In genomic region chr10:30804478-30805055, GRCh38 we compare ENCODE assay signal across 13 cellular contexts.
DNase-seq lines count a peak whose midpoint lies in the region; ATAC-seq and TF ChIP-seq lines count a peak whose summit lies in the region.
"Had no signal": no experiment of that assay in that cellular context is flagged by ENCODE, and none has a peak within 500 bp of the region (broad histone marks: within the 10 kb centered on the region; RNA-seq: fewer than 3 reads in every experiment).

No MANE protein-coding gene starts in this region.

- no peaks in the 10 kb centered on the region for H3K27me3 Mint-ChIP-seq in activated CD4-positive, alpha-beta memory T cell treated with anti-CD3 and anti-CD28 coated beads for 36 hours

- no peaks in the 10 kb centered on the region for H3K9me3 Mint-ChIP-seq in activated CD4-positive, alpha-beta memory T cell treated with anti-CD3 and anti-CD28 coated beads for 36 hours
- H3K9me3 Mint-ChIP-seq: naive B cell had no signal

- H3K27ac Mint-ChIP-seq in activated CD4-positive, alpha-beta memory T cell treated with anti-CD3 and anti-CD28 coated beads for 36 hours = no peak overlapping the region

- CTCF ChIA-PET in activated CD4-positive, alpha-beta memory T cell treated with anti-CD3 and anti-CD28 coated beads for 36 hours (lab: Charles Lee) = no interaction called here

- TF ChIP-seq CTCF in fibroblast of lung (conservative IDR thresholded peaks at IDR 0.05 in 1 of 2, IDR thresholded peaks at IDR 0.05 in 1 of 2; ENCODE audit: low read depth in 1 of 2, low read length in 2 of 2) (no peak), tibial artery (IDR thresholded peaks at IDR 0.05) (no peak)

- H3K36me3 ChIP-seq in MG63 (no peaks in the 10 kb centered on the region), fibroblast of lung (ENCODE audit: control insufficient read depth, insufficient read depth, low read length) (no peaks in the 10 kb centered on the region), tibial artery (no peaks in the 10 kb centered on the region)

- H3K27me3 ChIP-seq in MG63 (no peaks in the 10 kb centered on the region), fibroblast of lung (ENCODE audit: control insufficient read depth, insufficient read depth, low read length) (no peaks in the 10 kb centered on the region), tibial artery (no peaks in the 10 kb centered on the region)

- intact Hi-C loops in tibial artery (cut with DNase I; ENCODE audit: low total_unique reads) = no loop called here
- intact Hi-C loops in activated CD4-positive, alpha-beta memory T cell treated with anti-CD3 and anti-CD28 coated beads for 36 hours (cut with micrococcal nuclease) = no loop called here

- H4K20me1 ChIP-seq in fibroblast of lung (ENCODE audit: control insufficient read depth, extremely low read depth, insufficient read depth, low read length) = no peaks in the 10 kb centered on the region

- DNase-seq in MG63 = peak; percentile 29
- peak; percentile 52 to 73 for DNase-seq in fibroblast of lung (ENCODE audit: low read depth in 2 of 2)
- peak; percentile 45 for DNase-seq in mucosa of gallbladder (ENCODE audit: low spot score)
- peak; percentile 68 to 78 for DNase-seq in tibial artery
- DNase-seq in NCI-H1417 treated with DMSO at 0.1 percent for 48 hours (lab: John Stamatoyannopoulos, UW) = no peak
- no peak for DNase-seq in activated CD4-positive, alpha-beta memory T cell treated with anti-CD3 and anti-CD28 coated beads for 36 hours
- DNase-seq in inferior parietal cortex (ENCODE audit: extremely low spot score) = no peak
- DNase-seq: effector memory CD4-positive, alpha-beta T cell; naive B cell; NCI-H1048; NCI-H524; stimulated activated CD8-positive, alpha-beta memory T cell treated with anti-CD3 and anti-CD28 coated beads, Interleukin-4, amount 100 ng/mL, for 48 hours had no signal

- no peak overlapping the region for H3K27ac ChIP-seq in fibroblast of lung (ENCODE audit: insufficient read depth, low read length)
- H3K27ac ChIP-seq in tibial artery = peak overlapping the region; percentile 3 to 40

- H3K4me1 Mint-ChIP-seq in activated CD4-positive, alpha-beta memory T cell treated with anti-CD3 and anti-CD28 coated beads for 36 hours (ENCODE audit: low read depth) = no peaks in the 10 kb centered on the region
- H3K4me1 Mint-ChIP-seq: naive B cell had no signal

- H3K4me2 ChIP-seq in fibroblast of lung (ENCODE audit: extremely low read depth, insufficient read depth, low read length) = no peak overlapping the region

- no peak overlapping the region for H3K9ac ChIP-seq in fibroblast of lung (ENCODE audit: insufficient read depth, low read length)

- no peaks in the 10 kb centered on the region for H3K79me2 ChIP-seq in fibroblast of lung (ENCODE audit: control insufficient read depth, insufficient read depth, low read length)

- POLR2A ChIA-PET in activated CD4-positive, alpha-beta memory T cell treated with anti-CD3 and anti-CD28 coated beads for 36 hours (lab: Charles Lee) = no interaction called here

- peaks cover 17% of the 10 kb centered on the region for H3K4me1 ChIP-seq in fibroblast of lung (ENCODE audit: control insufficient read depth, extremely low read depth, insufficient read depth, low read length)
- peaks cover 0 to 14% (median 3%) of the 10 kb centered on the region in 4 donors for H3K4me1 ChIP-seq in tibial artery

- H3K9me3 ChIP-seq in MG63 (no peaks in the 10 kb centered on the region), fibroblast of lung (ENCODE audit: control insufficient read depth, insufficient read depth, low read depth, low read length) (no peaks in the 10 kb centered on the region), tibial artery (no peaks in the 10 kb centered on the region)

- H3K4me3 Mint-ChIP-seq in activated CD4-positive, alpha-beta memory T cell treated with anti-CD3 and anti-CD28 coated beads for 36 hours = no peak overlapping the region
- H3K4me3 Mint-ChIP-seq: naive B cell had no signal

- no peak overlapping the region for H2AFZ ChIP-seq in fibroblast of lung (ENCODE audit: low read length)

- no peaks in the 10 kb centered on the region for H3K36me3 Mint-ChIP-seq in activated CD4-positive, alpha-beta memory T cell treated with anti-CD3 and anti-CD28 coated beads for 36 hours
- H3K36me3 Mint-ChIP-seq: naive B cell had no signal

- ATAC-seq in GM21723 (IDR thresholded peaks at IDR 0.05; ENCODE audit: unreplicated experiment) = no peak

- no peak overlapping the region for H3K4me3 ChIP-seq in MG63
- H3K4me3 ChIP-seq in fibroblast of lung (replicated peaks in 1 of 4; ENCODE audit: control extremely low read depth in 1 of 4, insufficient read depth in 1 of 4, low read depth in 3 of 4, low read length in 4 of 4) = no peak overlapping the region
- no peak overlapping the region for H3K4me3 ChIP-seq in tibial artery

Comparison
In these comparisons a context has a peak if more than half of its experiments do, and no peak if none do; other contexts are left out.
1. DNase-seq: peak in MG63 (single experiment), fibroblast of lung (2 of 2), mucosa of gallbladder (single experiment) and tibial artery (2 of 2); none in NCI-H1417 treated with DMSO at 0.1 percent for 48 hours (single experiment), activated CD4-positive, alpha-beta memory T cell treated with anti-CD3 and anti-CD28 coated beads for 36 hours (single experiment) and inferior parietal cortex (single experiment).